ENCODE assay signal across 24 cellular contexts in genomic region chr13:114167885-114168284, GRCh38. TPM values are rescaled to one million over a fixed set of nuclear protein-coding genes. Genes with fewer than 3 reads are reported as not detected.
A peak's percentile ranks its signal among the peaks of the same experiment; 100 is the strongest.
DNase-seq lines count a peak whose midpoint lies in the region; ATAC-seq and TF ChIP-seq lines count a peak whose summit lies in the region.
"Had no signal": no experiment of that assay in that cellular context is flagged by ENCODE, and none has a peak within 500 bp of the region (broad histone marks: within the 10 kb centered on the region; RNA-seq: fewer than 3 reads in every experiment).

No MANE protein-coding gene starts in this region.

- H3K4me3 Mint-ChIP-seq in CD4-positive, alpha-beta T cell: peak overlapping the region; percentile 39
- no peak overlapping the region for H3K4me3 Mint-ChIP-seq in dendritic cell treated with granulocyte-macrophage colony-stimulating factor and Interleukin-4, amounts not matched to agents 40 ng/mL and 50 ng/mL, for 4 days
- H3K4me3 Mint-ChIP-seq in activated T-helper 2 cell treated with anti-CD3 and anti-CD28 coated beads, Interferon-gamma antibody, Interleukin-2, Interleukin-4, amounts not matched to agents 10 μg/mL and 5 μg/mL and 100 μg/mL, durations not matched to agents 14 hours and 24 hours and 36 hours (ENCODE audit: low read depth): no peak overlapping the region
- H3K4me3 Mint-ChIP-seq: GM23338, H9 had no signal

- WGBS in neuronal stem cell (ENCODE audit: extremely low coverage in 2 of 2, insufficient read length in 2 of 2, insufficient replicate concordance in 1 of 2), 2 donors: no CpG with 5 or more reads among the region's 5 CpGs

- H3K9me3 Mint-ChIP-seq in CD4-positive, alpha-beta T cell: peaks cover 5% of the 10 kb centered on the region
- peaks cover 16% of the 10 kb centered on the region for H3K9me3 Mint-ChIP-seq in dendritic cell treated with granulocyte-macrophage colony-stimulating factor and Interleukin-4, amounts not matched to agents 40 ng/mL and 50 ng/mL, for 4 days
- peaks cover 10% of the 10 kb centered on the region for H3K9me3 Mint-ChIP-seq in activated T-helper 2 cell treated with anti-CD3 and anti-CD28 coated beads, Interferon-gamma antibody, Interleukin-2, Interleukin-4, amounts not matched to agents 10 μg/mL and 5 μg/mL and 100 μg/mL, durations not matched to agents 14 hours and 24 hours and 36 hours

- H3K4ac ChIP-seq in neuronal stem cell (ENCODE audit: low read length): no peak overlapping the region

- no peak for DNase-seq in CD4-positive, alpha-beta T cell
- no peak for DNase-seq in neuronal stem cell (ENCODE audit: low spot score)
- DNase-seq in OCI-M2 (lab: John Stamatoyannopoulos, UW; ENCODE audit: unreplicated experiment): no peak
- DNase-seq in activated T-helper 2 cell treated with anti-CD3 and anti-CD28 coated beads, Interferon-gamma antibody, Interleukin-2, Interleukin-4, amounts not matched to agents 10 μg/mL and 5 μg/mL and 100 μg/mL, durations not matched to agents 14 hours and 24 hours and 36 hours (ENCODE audit: low spot score): no peak
- DNase-seq: Caco-2, DMS79, EL, H9, MG63, NCI-H1105 treated with DMSO at 0.1 percent for 48 hours, NCI-H146, NCI-H1930, NCI-H446, NCI-H524 treated with DMSO at 0.1 percent for 48 hours, NCI-H774, SK-N-SH had no signal

- peak overlapping the region; percentile 77 for H2AFZ ChIP-seq in neuronal stem cell (ENCODE audit: low read length)
- H2AFZ ChIP-seq: GM23338 had no signal

- no peaks in the 10 kb centered on the region for H3K36me3 ChIP-seq in BLaER1 treated with 17β-estradiol and CSF1 and Interleukin-3, amounts not matched to agents 10 nM and 100 nM
- H3K36me3 ChIP-seq in neuronal stem cell (replicated peaks in 1 of 2; ENCODE audit: control insufficient read depth in 2 of 2, insufficient read depth in 2 of 2, low read length in 2 of 2): no peaks in the 10 kb centered on the region
- H3K36me3 ChIP-seq: MG63 had no signal

- H3K27me3 Mint-ChIP-seq in CD4-positive, alpha-beta T cell: no peaks in the 10 kb centered on the region
- peaks cover 17% of the 10 kb centered on the region for H3K27me3 Mint-ChIP-seq in dendritic cell treated with granulocyte-macrophage colony-stimulating factor and Interleukin-4, amounts not matched to agents 40 ng/mL and 50 ng/mL, for 4 days
- H3K27me3 Mint-ChIP-seq in activated T-helper 2 cell treated with anti-CD3 and anti-CD28 coated beads, Interferon-gamma antibody, Interleukin-2, Interleukin-4, amounts not matched to agents 10 μg/mL and 5 μg/mL and 100 μg/mL, durations not matched to agents 14 hours and 24 hours and 36 hours (ENCODE audit: low read depth): peaks cover 13% of the 10 kb centered on the region

- H3K4me2 ChIP-seq in BLaER1 treated with 17β-estradiol and CSF1 and Interleukin-3, amounts not matched to agents 10 nM and 100 nM: peak overlapping the region; percentile 59 to 88 (median 77); a peak in 20 of 22 replicates
- no peak overlapping the region for H3K4me2 ChIP-seq in neuronal stem cell (ENCODE audit: insufficient read depth, low read length, poor library complexity, severe bottlenecking)
- H3K4me2 ChIP-seq: GM23338, SK-N-SH had no signal

- CTCF ChIA-PET in CD4-positive, alpha-beta T cell (lab: Charles Lee): no interaction called here

- intact Hi-C loops in CD4-positive, alpha-beta T cell (cut with DNase I, micrococcal nuclease): loop anchor here in 1 of 2 experiments (2.0 to 5.0 kb wide), 2 partner anchors 27 to 39 kb away; no protein-coding TSS in a partner anchor
- intact Hi-C loops in dendritic cell treated with granulocyte-macrophage colony-stimulating factor and Interleukin-4, amounts not matched to agents 40 ng/mL and 50 ng/mL, for 4 days (cut with micrococcal nuclease): no loop called here
- intact Hi-C loops in activated T-helper 2 cell treated with anti-CD3 and anti-CD28 coated beads, Interferon-gamma antibody, Interleukin-2, Interleukin-4, amounts not matched to agents 10 μg/mL and 5 μg/mL and 100 μg/mL, durations not matched to agents 14 hours and 24 hours and 36 hours (cut with micrococcal nuclease): no loop called here

- no peaks in the 10 kb centered on the region for H4K20me1 ChIP-seq in BLaER1 treated with 17β-estradiol and CSF1 and Interleukin-3, amounts not matched to agents 10 nM and 100 nM

- H2BK12ac ChIP-seq in neuronal stem cell (ENCODE audit: low read length): no peak overlapping the region

- no peak overlapping the region for H3K23ac ChIP-seq in neuronal stem cell (ENCODE audit: low read depth, low read length, poor library complexity)

- H3K4me1 Mint-ChIP-seq in CD4-positive, alpha-beta T cell (ENCODE audit: low read depth): peaks cover 50% of the 10 kb centered on the region
- peaks cover 31% of the 10 kb centered on the region for H3K4me1 Mint-ChIP-seq in dendritic cell treated with granulocyte-macrophage colony-stimulating factor and Interleukin-4, amounts not matched to agents 40 ng/mL and 50 ng/mL, for 4 days (ENCODE audit: low read depth)
- H3K4me1 Mint-ChIP-seq in activated T-helper 2 cell treated with anti-CD3 and anti-CD28 coated beads, Interferon-gamma antibody, Interleukin-2, Interleukin-4, amounts not matched to agents 10 μg/mL and 5 μg/mL and 100 μg/mL, durations not matched to agents 14 hours and 24 hours and 36 hours (ENCODE audit: low read depth): no peaks in the 10 kb centered on the region
- H3K4me1 Mint-ChIP-seq: GM23338, H9 had no signal

- peaks cover 43 to 53% (median 51%) of the 10 kb centered on the region in 10 experiments for H3K4me1 ChIP-seq in BLaER1 treated with 17β-estradiol and CSF1 and Interleukin-3, amounts not matched to agents 10 nM and 100 nM
- peaks cover 2 to 5% of the 10 kb centered on the region in 2 donors for H3K4me1 ChIP-seq in neuronal stem cell (ENCODE audit: control insufficient read depth in 2 of 2, insufficient read depth in 1 of 2, low read depth in 1 of 2, low read length in 2 of 2)
- H3K4me1 ChIP-seq: Caco-2 had no signal

- H3K18ac ChIP-seq in neuronal stem cell (ENCODE audit: low read length): no peak overlapping the region

- no peak overlapping the region for H3K9ac ChIP-seq in BLaER1 treated with 17β-estradiol and CSF1 and Interleukin-3, amounts not matched to agents 10 nM and 100 nM
- H3K9ac ChIP-seq in neuronal stem cell (ENCODE audit: low read depth, low read length, poor library complexity): no peak overlapping the region
- H3K9ac ChIP-seq: SK-N-SH had no signal

- H3K27me3 ChIP-seq in BLaER1 treated with 17β-estradiol and CSF1 and Interleukin-3, amounts not matched to agents 10 nM and 100 nM: no peaks in the 10 kb centered on the region
- H3K27me3 ChIP-seq in CD4-positive, alpha-beta T cell (ENCODE audit: control insufficient read depth, insufficient read depth, low read length): no peaks in the 10 kb centered on the region
- peaks cover 0 to 3% (median 0%) of the 10 kb centered on the region in 3 experiments for H3K27me3 ChIP-seq in neuronal stem cell (ENCODE audit: control insufficient read depth in 3 of 3, insufficient read depth in 3 of 3, low read depth in 1 of 3, low read length in 3 of 3)
- H3K27me3 ChIP-seq: MG63 had no signal

- H4K91ac ChIP-seq in neuronal stem cell (ENCODE audit: low read depth, low read length, poor library complexity): no peak overlapping the region

- no peak overlapping the region for H4K8ac ChIP-seq in neuronal stem cell (ENCODE audit: low read depth, low read length)

- H3K36me3 Mint-ChIP-seq in CD4-positive, alpha-beta T cell (ENCODE audit: low read depth): peaks cover 9% of the 10 kb centered on the region
- no peaks in the 10 kb centered on the region for H3K36me3 Mint-ChIP-seq in dendritic cell treated with granulocyte-macrophage colony-stimulating factor and Interleukin-4, amounts not matched to agents 40 ng/mL and 50 ng/mL, for 4 days (ENCODE audit: low read depth)
- no peaks in the 10 kb centered on the region for H3K36me3 Mint-ChIP-seq in activated T-helper 2 cell treated with anti-CD3 and anti-CD28 coated beads, Interferon-gamma antibody, Interleukin-2, Interleukin-4, amounts not matched to agents 10 μg/mL and 5 μg/mL and 100 μg/mL, durations not matched to agents 14 hours and 24 hours and 36 hours (ENCODE audit: low read depth)

- no peak overlapping the region for H2BK15ac ChIP-seq in neuronal stem cell (ENCODE audit: low read length)

- H3K9me3 ChIP-seq in BLaER1 treated with 17β-estradiol and CSF1 and Interleukin-3, amounts not matched to agents 10 nM and 100 nM (replicated peaks in 1 of 11): peaks cover 7 to 18% (median 13%) of the 10 kb centered on the region in 11 experiments
- H3K9me3 ChIP-seq in CD4-positive, alpha-beta T cell (ENCODE audit: control insufficient read depth, low read length): peaks cover 10% of the 10 kb centered on the region
- H3K9me3 ChIP-seq in neuronal stem cell (replicated peaks in 1 of 2; ENCODE audit: control insufficient read depth in 2 of 2, insufficient read depth in 1 of 2, low read depth in 1 of 2, low read length in 2 of 2): peaks cover 0 to 2% of the 10 kb centered on the region in 2 donors
- H3K9me3 ChIP-seq: SK-N-SH had no signal

- ATAC-seq in CD4-positive, alpha-beta T cell (ENCODE audit: poor library complexity): peak; percentile 50
- ATAC-seq in HG03521 (IDR thresholded peaks at IDR 0.05; ENCODE audit: unreplicated experiment): no peak
- ATAC-seq: GM12878, GM23338 had no signal

- H3K4me3 ChIP-seq in BLaER1 treated with 17β-estradiol and CSF1 and Interleukin-3, amounts not matched to agents 10 nM and 100 nM: no peak overlapping the region
- no peak overlapping the region for H3K4me3 ChIP-seq in neuronal stem cell (ENCODE audit: low read length in 2 of 2)
- H3K4me3 ChIP-seq: GM12878, GM23338, MG63 had no signal

- POLR2A ChIA-PET in CD4-positive, alpha-beta T cell (lab: Charles Lee): interaction anchor here (1.1 to 3.6 kb wide), 5 partner anchors 11 to 27 kb away, joined by 3 to 19 read pairs (median 3); no protein-coding TSS in a partner anchor

- H2BK120ac ChIP-seq in neuronal stem cell (ENCODE audit: low read depth, low read length): no peak overlapping the region

- peak overlapping the region in 3 of 11 experiments; percentile 38 to 60 (median 55); a peak in 4 of 22 replicates for H3K27ac ChIP-seq in BLaER1 treated with 17β-estradiol and CSF1 and Interleukin-3, amounts not matched to agents 10 nM and 100 nM
- no peak overlapping the region for H3K27ac ChIP-seq in CD4-positive, alpha-beta T cell (ENCODE audit: low read depth, low read length)
- H3K27ac ChIP-seq in neuronal stem cell (replicated peaks; ENCODE audit: low read length): no peak overlapping the region

- no peak overlapping the region for H2AK5ac ChIP-seq in neuronal stem cell (ENCODE audit: low read depth, low read length)

- H2BK5ac ChIP-seq in neuronal stem cell (ENCODE audit: low read length): no peak overlapping the region

- no peak for TF ChIP-seq CTCF in CD4-positive, alpha-beta T cell (IDR thresholded peaks at IDR 0.05)

- peak overlapping the region; percentile 85 for H3K27ac Mint-ChIP-seq in CD4-positive, alpha-beta T cell
- H3K27ac Mint-ChIP-seq in dendritic cell treated with granulocyte-macrophage colony-stimulating factor and Interleukin-4, amounts not matched to agents 40 ng/mL and 50 ng/mL, for 4 days: peak overlapping the region; percentile 60
- H3K27ac Mint-ChIP-seq in activated T-helper 2 cell treated with anti-CD3 and anti-CD28 coated beads, Interferon-gamma antibody, Interleukin-2, Interleukin-4, amounts not matched to agents 10 μg/mL and 5 μg/mL and 100 μg/mL, durations not matched to agents 14 hours and 24 hours and 36 hours: no peak overlapping the region
- H3K27ac Mint-ChIP-seq: GM23338, H9 had no signal

- H3K79me1 ChIP-seq in neuronal stem cell (ENCODE audit: low read depth, low read length): no peaks in the 10 kb centered on the region

- H3K14ac ChIP-seq in neuronal stem cell (ENCODE audit: low read length): no peak overlapping the region

RNA-seq across cellular contexts. Expression of gene CFAP97D2, which starts 11.2 kb away (rescaled TPM):
- total RNA-seq in CD4-positive, alpha-beta T cell: under 1 TPM; 0.47 to 0.52 TPM
- polyA plus RNA-seq in neuronal stem cell (2013, experiment 1 of 2): 0.22 TPM
- polyA plus RNA-seq in neuronal stem cell (2013, experiment 2 of 2): 0.11 TPM
- not detected in 2 replicates for total RNA-seq in activated T-helper 2 cell treated with anti-CD3 and anti-CD28 coated beads, Interferon-gamma antibody, Interleukin-2, Interleukin-4, amounts not matched to agents 10 μg/mL and 5 μg/mL and 100 μg/mL, durations not matched to agents 14 hours and 24 hours and 36 hours
- total RNA-seq: A673, Caco-2, GM12878, GM23338, H9, IMR-90, PC-3 had no signal
- polyA plus RNA-seq: GM12878, GM23338, IMR-90, SK-N-SH had no signal

RNA-seq across cellular contexts. Expression of gene RASA3, which starts 35.5 kb away (rescaled TPM):
- 100 to 1,000 TPM; 181 to 184 TPM for total RNA-seq in CD4-positive, alpha-beta T cell
- polyA plus RNA-seq in neuronal stem cell (2013, experiment 1 of 2): 9.5 TPM
- 8.9 TPM for polyA plus RNA-seq in neuronal stem cell (2013, experiment 2 of 2)
- total RNA-seq in activated T-helper 2 cell treated with anti-CD3 and anti-CD28 coated beads, Interferon-gamma antibody, Interleukin-2, Interleukin-4, amounts not matched to agents 10 μg/mL and 5 μg/mL and 100 μg/mL, durations not matched to agents 14 hours and 24 hours and 36 hours: 13.7 and 13.9 TPM in 2 replicates

Comparison
In these comparisons a context has a peak if more than half of its experiments do, and no peak if none do; other contexts are left out.
1. RNA of gene RASA3, which starts 35.5 kb away (total RNA-seq): 181 to 184 TPM in CD4-positive, alpha-beta T cell; 13.7 to 13.9 TPM in activated T-helper 2 cell treated with anti-CD3 and anti-CD28 coated beads, Interferon-gamma antibody, Interleukin-2, Interleukin-4, amounts not matched to agents 10 μg/mL and 5 μg/mL and 100 μg/mL, durations not matched to agents 14 hours and 24 hours and 36 hours; every median in the first group is over 10 times any median in the second.